Comparison of ENCODE assay signal across 1 cellular context in the genomic region with DNA sequence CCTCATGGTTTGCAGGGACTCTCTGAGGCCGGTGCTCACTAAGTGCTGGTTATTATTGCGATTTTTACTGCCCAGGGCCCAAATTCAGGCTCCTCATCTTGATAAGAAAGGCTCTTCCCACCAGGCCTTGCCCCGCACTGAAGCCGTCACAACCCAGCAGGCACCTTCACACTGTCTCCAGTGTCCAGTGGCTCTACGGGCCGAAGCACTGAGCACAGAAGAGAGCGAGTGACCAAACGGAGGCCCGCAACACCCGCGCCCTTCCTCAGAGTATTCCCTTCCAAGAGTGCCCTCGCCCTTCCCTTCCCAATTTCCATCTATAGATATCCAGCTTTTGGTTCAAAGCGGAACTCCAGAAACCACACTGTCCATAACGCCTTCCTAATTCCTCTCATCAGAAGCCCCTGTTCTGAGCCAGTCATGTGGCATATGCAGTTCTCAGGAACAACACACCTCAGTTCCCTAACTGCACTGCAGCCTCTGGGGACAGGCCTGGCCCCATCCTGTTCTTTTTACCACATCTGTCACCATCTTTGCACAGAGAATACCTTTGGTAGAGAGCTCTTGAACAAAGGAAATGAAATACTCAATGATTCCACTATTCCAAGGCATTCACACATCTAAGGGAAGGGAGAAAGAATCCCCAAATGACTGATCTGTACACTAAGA.
TF ChIP-seq lines count a peak whose summit lies in the region.

No MANE protein-coding gene starts in this region.

TF ChIP-seq in HepG2, 621 proteins besides CTCF, POLR2A, EP300 and RAD21:
- TF ChIP-seq GATAD1 (CRISPR knock-in tag; IDR thresholded peaks at IDR 0.05) = no peak
- no peak for TF ChIP-seq ZNF674 (CRISPR knock-in tag; IDR thresholded peaks at IDR 0.05; ENCODE audit: low read depth)
- no peak for TF ChIP-seq KDM3A (CRISPR knock-in tag; IDR thresholded peaks at IDR 0.05; ENCODE audit: low read depth)
- TF ChIP-seq MXD4 (CRISPR knock-in tag; IDR thresholded peaks at IDR 0.05) = no peak
- TF ChIP-seq ZNF326 (CRISPR knock-in tag; IDR thresholded peaks at IDR 0.05; ENCODE audit: borderline replicate concordance) = no peak
- TF ChIP-seq, protein P1, sequence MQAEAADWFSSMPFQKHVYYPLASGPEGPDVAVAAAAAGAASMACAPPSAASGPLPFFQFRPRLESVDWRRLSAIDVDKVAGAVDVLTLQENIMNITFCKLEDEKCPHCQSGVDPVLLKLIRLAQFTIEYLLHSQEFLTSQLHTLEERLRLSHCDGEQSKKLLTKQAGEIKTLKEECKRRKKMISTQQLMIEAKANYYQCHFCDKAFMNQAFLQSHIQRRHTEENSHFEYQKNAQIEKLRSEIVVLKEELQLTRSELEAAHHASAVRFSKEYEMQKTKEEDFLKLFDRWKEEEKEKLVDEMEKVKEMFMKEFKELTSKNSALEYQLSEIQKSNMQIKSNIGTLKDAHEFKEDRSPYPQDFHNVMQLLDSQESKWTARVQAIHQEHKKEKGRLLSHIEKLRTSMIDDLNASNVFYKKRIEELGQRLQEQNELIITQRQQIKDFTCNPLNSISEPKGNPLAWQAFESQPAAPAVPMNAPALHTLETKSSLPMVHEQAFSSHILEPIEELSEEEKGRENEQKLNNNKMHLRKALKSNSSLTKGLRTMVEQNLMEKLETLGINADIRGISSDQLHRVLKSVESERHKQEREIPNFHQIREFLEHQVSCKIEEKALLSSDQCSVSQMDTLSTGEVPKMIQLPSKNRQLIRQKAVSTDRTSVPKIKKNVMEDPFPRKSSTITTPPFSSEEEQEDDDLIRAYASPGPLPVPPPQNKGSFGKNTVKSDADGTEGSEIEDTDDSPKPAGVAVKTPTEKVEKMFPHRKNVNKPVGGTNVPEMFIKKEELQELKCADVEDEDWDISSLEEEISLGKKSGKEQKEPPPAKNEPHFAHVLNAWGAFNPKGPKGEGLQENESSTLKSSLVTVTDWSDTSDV (CRISPR knock-in tag; IDR thresholded peaks at IDR 0.05) = no peak
- no peak for TF ChIP-seq RNF2 (conservative IDR thresholded peaks at IDR 0.05; ENCODE audit: low read depth)
- TF ChIP-seq ZFP1 (CRISPR knock-in tag; IDR thresholded peaks at IDR 0.05) = no peak
- TF ChIP-seq, protein P2, sequence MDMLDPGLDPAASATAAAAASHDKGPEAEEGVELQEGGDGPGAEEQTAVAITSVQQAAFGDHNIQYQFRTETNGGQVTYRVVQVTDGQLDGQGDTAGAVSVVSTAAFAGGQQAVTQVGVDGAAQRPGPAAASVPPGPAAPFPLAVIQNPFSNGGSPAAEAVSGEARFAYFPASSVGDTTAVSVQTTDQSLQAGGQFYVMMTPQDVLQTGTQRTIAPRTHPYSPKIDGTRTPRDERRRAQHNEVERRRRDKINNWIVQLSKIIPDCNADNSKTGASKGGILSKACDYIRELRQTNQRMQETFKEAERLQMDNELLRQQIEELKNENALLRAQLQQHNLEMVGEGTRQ (IDR thresholded peaks at IDR 0.05; ENCODE audit: low read depth, low read length) = no peak
- TF ChIP-seq, protein P2 (CRISPR knock-in tag; IDR thresholded peaks at IDR 0.05; ENCODE audit: borderline replicate concordance) = no peak
- no peak for TF ChIP-seq CBX2 (IDR thresholded peaks at IDR 0.05; ENCODE audit: low read depth, low read length)
- TF ChIP-seq CBX2 (CRISPR knock-in tag; IDR thresholded peaks at IDR 0.05; ENCODE audit: low read depth) = no peak
- TF ChIP-seq ZNF292 (CRISPR knock-in tag; IDR thresholded peaks at IDR 0.05; ENCODE audit: borderline replicate concordance, low read depth) = no peak
